20 cellular contexts compared by ENCODE assay signal in the genomic region with DNA sequence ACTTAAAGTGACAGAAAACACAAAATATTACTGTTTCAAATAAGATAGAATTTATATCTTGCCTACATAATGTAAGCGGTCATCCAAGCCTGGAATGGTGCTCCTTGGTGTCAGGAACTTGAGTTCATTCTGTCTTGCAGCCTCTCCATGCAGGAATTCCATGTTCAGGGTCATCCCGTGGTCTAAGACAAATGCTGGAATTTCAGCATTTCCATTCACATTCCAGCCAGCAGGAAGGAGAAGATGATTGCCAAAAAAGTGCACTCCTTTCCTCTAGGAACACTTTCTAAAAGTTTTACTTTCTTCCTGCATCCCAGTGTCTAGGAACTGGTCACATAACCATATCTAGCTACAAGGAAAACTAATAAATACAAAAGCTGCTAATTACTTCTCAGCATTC.
"Had no signal": no experiment of that assay in that cellular context is flagged by ENCODE, and none has a peak within 500 bp of the region (broad histone marks: within the 10 kb centered on the region; RNA-seq: fewer than 3 reads in every experiment).

No MANE protein-coding gene starts in this region.

- H3K27me3 ChIP-seq: body of pancreas, left lung, sigmoid colon, spleen, transverse colon, uterus had no signal

- H3K9me3 ChIP-seq: body of pancreas, left lung, sigmoid colon, spleen, transverse colon, uterus had no signal

- DNase-seq: activated CD4-positive, alpha-beta T cell treated with anti-CD3 and anti-CD28 coated beads for 1 hour; activated CD4-positive, alpha-beta T cell treated with anti-CD3 and anti-CD28 coated beads, Interleukin-2, amount 50 U/mL, for 48 hours; activated naive CD4-positive, alpha-beta T cell; activated naive CD8-positive, alpha-beta T cell treated with anti-CD3 and anti-CD28 coated beads for 36 hours; activated T-cell treated with anti-CD3 and anti-CD28 coated beads, Interleukin-2, amount 50 U/mL, for 1 hour; body of pancreas; kidney; left lung; midbrain; nephron progenitor cell; nucleus accumbens; posterior cingulate gyrus; sigmoid colon; spleen; stimulated activated CD8-positive, alpha-beta memory T cell treated with anti-CD3 and anti-CD28 coated beads, Interleukin-4, amount 100 ng/mL, for 48 hours; stimulated activated naive CD4-positive, alpha-beta T cell; T-helper 2 cell; transverse colon; uterus had no signal

- H3K27ac ChIP-seq: body of pancreas, left lung, sigmoid colon, spleen, transverse colon, uterus, VCaP had no signal

- H3K4me1 ChIP-seq: body of pancreas, left lung, sigmoid colon, spleen, transverse colon, uterus had no signal

- H3K4me3 ChIP-seq: body of pancreas, left lung, sigmoid colon, spleen, transverse colon, uterus had no signal

- H3K36me3 ChIP-seq: left lung, sigmoid colon, spleen, transverse colon, uterus had no signal
